ENCODE assay signal across 15 cellular contexts in the genomic region with DNA sequence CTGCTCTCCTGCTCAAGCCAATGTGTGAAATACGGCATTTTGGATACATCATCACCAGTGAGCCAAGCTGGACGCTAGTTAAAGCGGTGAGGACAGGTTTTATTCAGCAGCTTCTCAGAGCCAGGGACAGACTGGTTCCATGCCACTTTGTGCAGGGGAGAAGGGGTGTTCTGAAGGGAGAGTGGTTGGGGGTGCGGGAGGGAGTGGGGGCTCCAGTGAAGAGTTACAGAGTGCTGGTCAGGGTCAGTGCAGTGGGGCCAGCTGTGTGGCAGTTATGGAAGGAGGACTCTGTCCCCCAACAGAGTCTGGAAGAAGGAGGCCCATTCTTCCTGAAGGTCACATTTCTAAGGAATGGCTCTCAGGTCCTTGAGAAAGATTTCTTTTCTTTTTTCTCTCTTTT. TPM values are rescaled to one million over a fixed set of nuclear protein-coding genes. Genes with fewer than 3 reads are reported as not detected.
"Had no signal": no experiment of that assay in that cellular context is flagged by ENCODE, and none has a peak within 500 bp of the region (broad histone marks: within the 10 kb centered on the region; RNA-seq: fewer than 3 reads in every experiment).

No MANE protein-coding gene starts in this region.

RNA-seq across cellular contexts. Expression of gene OBP2A, which starts 11.1 kb away (rescaled TPM):
- total RNA-seq: activated CD4-positive, alpha-beta T cell treated with anti-CD3 and anti-CD28 coated beads for 36 hours; activated CD4-positive, alpha-beta T cell treated with anti-CD3 and anti-CD28 coated beads, Interleukin-2, amount 10 ng/mL, durations not matched to agents 7 days and 5 days; activated CD8-positive, alpha-beta memory T cell treated with anti-CD3 and anti-CD28 coated beads for 36 hours; activated CD8-positive, alpha-beta T cell treated with anti-CD3 and anti-CD28 coated beads for 36 hours; activated naive CD8-positive, alpha-beta T cell treated with anti-CD3 and anti-CD28 coated beads, Interleukin-2, amount 10 ng/mL, durations not matched to agents 7 days and 5 days; activated T-helper 2 cell treated with anti-CD3 and anti-CD28 coated beads, Interferon-gamma antibody, Interleukin-2, Interleukin-4, amounts not matched to agents 10 μg/mL and 5 μg/mL and 100 μg/mL, durations not matched to agents 14 hours and 24 hours and 36 hours; ascending aorta; bronchial epithelial cell; cardiac muscle cell; T-cell; T-helper 1 cell treated with Interleukin-12 subunit alpha and Interleukin-12 subunit beta and Interleukin-4 antibody, amounts not matched to agents 30 ng/mL and 1 ng/mL, for 36 hours; T-helper 17 cell; T-helper 2 cell treated with Interferon-gamma antibody and Interleukin-4, amounts not matched to agents 100 ng/mL and 5 ng/mL, for 36 hours; WTC11 had no signal
- polyA plus RNA-seq: adipose tissue, cardiac muscle cell had no signal

RNA-seq across cellular contexts. Expression of gene LCN1, which starts 13.6 kb away (rescaled TPM):
- total RNA-seq: activated CD4-positive, alpha-beta T cell treated with anti-CD3 and anti-CD28 coated beads for 36 hours; activated CD4-positive, alpha-beta T cell treated with anti-CD3 and anti-CD28 coated beads, Interleukin-2, amount 10 ng/mL, durations not matched to agents 7 days and 5 days; activated CD8-positive, alpha-beta memory T cell treated with anti-CD3 and anti-CD28 coated beads for 36 hours; activated CD8-positive, alpha-beta T cell treated with anti-CD3 and anti-CD28 coated beads for 36 hours; activated naive CD8-positive, alpha-beta T cell treated with anti-CD3 and anti-CD28 coated beads, Interleukin-2, amount 10 ng/mL, durations not matched to agents 7 days and 5 days; activated T-helper 2 cell treated with anti-CD3 and anti-CD28 coated beads, Interferon-gamma antibody, Interleukin-2, Interleukin-4, amounts not matched to agents 10 μg/mL and 5 μg/mL and 100 μg/mL, durations not matched to agents 14 hours and 24 hours and 36 hours; ascending aorta; bronchial epithelial cell; cardiac muscle cell; T-cell; T-helper 1 cell treated with Interleukin-12 subunit alpha and Interleukin-12 subunit beta and Interleukin-4 antibody, amounts not matched to agents 30 ng/mL and 1 ng/mL, for 36 hours; T-helper 17 cell; T-helper 2 cell treated with Interferon-gamma antibody and Interleukin-4, amounts not matched to agents 100 ng/mL and 5 ng/mL, for 36 hours; WTC11 had no signal
- polyA plus RNA-seq: adipose tissue had no signal

RNA-seq across cellular contexts. Expression of gene PAEP, which starts 26.7 kb away (rescaled TPM):
- total RNA-seq: activated CD4-positive, alpha-beta T cell treated with anti-CD3 and anti-CD28 coated beads for 36 hours; activated CD4-positive, alpha-beta T cell treated with anti-CD3 and anti-CD28 coated beads, Interleukin-2, amount 10 ng/mL, durations not matched to agents 7 days and 5 days; activated CD8-positive, alpha-beta memory T cell treated with anti-CD3 and anti-CD28 coated beads for 36 hours; activated CD8-positive, alpha-beta T cell treated with anti-CD3 and anti-CD28 coated beads for 36 hours; activated naive CD8-positive, alpha-beta T cell treated with anti-CD3 and anti-CD28 coated beads, Interleukin-2, amount 10 ng/mL, durations not matched to agents 7 days and 5 days; activated T-helper 2 cell treated with anti-CD3 and anti-CD28 coated beads, Interferon-gamma antibody, Interleukin-2, Interleukin-4, amounts not matched to agents 10 μg/mL and 5 μg/mL and 100 μg/mL, durations not matched to agents 14 hours and 24 hours and 36 hours; ascending aorta; bronchial epithelial cell; cardiac muscle cell; T-cell; T-helper 1 cell treated with Interleukin-12 subunit alpha and Interleukin-12 subunit beta and Interleukin-4 antibody, amounts not matched to agents 30 ng/mL and 1 ng/mL, for 36 hours; T-helper 17 cell; T-helper 2 cell treated with Interferon-gamma antibody and Interleukin-4, amounts not matched to agents 100 ng/mL and 5 ng/mL, for 36 hours; WTC11 had no signal
- polyA plus RNA-seq: adipose tissue, cardiac muscle cell had no signal
